Comparison of ENCODE assay signal across 7 cellular contexts in genomic region chr1:45687753-45688737, GRCh38. TPM values are rescaled to one million over a fixed set of nuclear protein-coding genes. Genes with fewer than 3 reads are reported as not detected.
DNase-seq lines count a peak whose midpoint lies in the region; ATAC-seq and TF ChIP-seq lines count a peak whose summit lies in the region.

A gene with protein sequence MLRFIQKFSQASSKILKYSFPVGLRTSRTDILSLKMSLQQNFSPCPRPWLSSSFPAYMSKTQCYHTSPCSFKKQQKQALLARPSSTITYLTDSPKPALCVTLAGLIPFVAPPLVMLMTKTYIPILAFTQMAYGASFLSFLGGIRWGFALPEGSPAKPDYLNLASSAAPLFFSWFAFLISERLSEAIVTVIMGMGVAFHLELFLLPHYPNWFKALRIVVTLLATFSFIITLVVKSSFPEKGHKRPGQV (plus strand): TSS chr1:45688181. CDS start chr1:45691069, 2,888 bp downstream.

- H3K27me3 ChIP-seq in adrenal gland (no peaks in the 10 kb centered on the region), heart right ventricle (no peaks in the 10 kb centered on the region)

- intact Hi-C loops in adrenal gland (cut with DNase I) (loop anchor here (10.0 kb wide), 2 partner anchors 53 to 103 kb away; partner anchors contain the start of gene NASP (in 1 of the 2)), heart right ventricle (cut with DNase I) (loop anchor here in 6 of 10 donors (2.0 to 10.0 kb wide), 8 partner anchors 63 to 337 kb away; partner anchors contain the start of genes IPP (in 4 of the 6), NASP (in 2 of the 6), CCDC163 (in 1 of the 6) and CCDC17 (in 1 of the 6)), posterior cingulate gyrus (cut with DNase I) (loop anchor here (2.0 to 5.0 kb wide), 2 partner anchors 63 to 114 kb away; partner anchors contain the start of genes IPP and MAST2)

- peak in 1 of 2 donors; percentile 27 for TF ChIP-seq POLR2A in adrenal gland (IDR thresholded peaks at IDR 0.05)

- peak; percentile 17 for ATAC-seq in GM18867 (IDR thresholded peaks at IDR 0.05; ENCODE audit: unreplicated experiment)
- no peak for ATAC-seq in T-cell (replicated peaks in 1 of 4)
- ATAC-seq in heart right ventricle: peak; percentile 28 to 76 (median 46)

- H3K36me3 ChIP-seq in adrenal gland (replicated peaks in 1 of 2) (no peaks in the 10 kb centered on the region), heart right ventricle (peaks cover 0 to 28% (median 0%) of the 10 kb centered on the region in 9 donors)

- DNase-seq in NCI-H146 treated with DMSO at 0.1 percent for 48 hours (lab: John Stamatoyannopoulos, UW; ENCODE audit: unreplicated experiment) (peak; percentile 61), T-cell (peak; percentile 51 to 86 (median 70)), adrenal gland (peak; percentile 79 to 89 (median 83)), heart right ventricle (peak; percentile 41 to 86), posterior cingulate gyrus (peak; percentile 51 to 91 (median 68)), type B pancreatic cell (ENCODE audit: extremely low spot score, unreplicated experiment) (peak; percentile 78)

- TF ChIP-seq CTCF in adrenal gland (IDR thresholded peaks at IDR 0.05) (peak in 4 of 6 experiments; percentile 29 to 55 (median 39)), heart right ventricle (IDR thresholded peaks at IDR 0.05) (no peak), type B pancreatic cell (conservative IDR thresholded peaks at IDR 0.05) (peak; percentile 72)

- H3K27me3 Mint-ChIP-seq in T-cell (no peaks in the 10 kb centered on the region), type B pancreatic cell (no peaks in the 10 kb centered on the region)

- 1 to 3% (median 1%) methylated on average over 16 to 24 of the region's 24 CpGs for WGBS in adrenal gland, 4 donors
- WGBS in heart right ventricle, 2 donors: 2% methylated on average over 24 of the region's 24 CpGs

- POLR2A ChIA-PET in T-cell (lab: Charles Lee): interaction anchor here in 1 of 2 donors (0.6 to 1.1 kb wide), 2 partner anchors 105 to 106 kb away, joined by 3 to 4 read pairs; no protein-coding TSS in a partner anchor

- peak within 1 kb of the TSS; percentile 93 to 100 (median 98) for H3K27ac ChIP-seq in adrenal gland
- H3K27ac ChIP-seq in heart right ventricle: peak within 1 kb of the TSS; percentile 48 to 98 (median 96)

- H3K36me3 Mint-ChIP-seq in T-cell (peaks cover 10% of the 10 kb centered on the region), type B pancreatic cell (peaks cover 6% of the 10 kb centered on the region)

- no peaks in the 10 kb centered on the region for H3K9me3 ChIP-seq in adrenal gland (replicated peaks in 1 of 3)
- H3K9me3 ChIP-seq in heart right ventricle: no peaks in the 10 kb centered on the region

- peaks cover 13 to 37% of the 10 kb centered on the region in 2 donors for H3K4me1 ChIP-seq in adrenal gland (replicated peaks in 1 of 2)
- H3K4me1 ChIP-seq in heart right ventricle: peaks cover 0 to 40% (median 35%) of the 10 kb centered on the region in 9 donors

- H3K9me3 Mint-ChIP-seq in T-cell (no peaks in the 10 kb centered on the region), type B pancreatic cell (no peaks in the 10 kb centered on the region)

- peaks cover 45 to 59% (median 51%) of the 10 kb centered on the region in 3 donors for H3K4me1 Mint-ChIP-seq in T-cell
- H3K4me1 Mint-ChIP-seq in type B pancreatic cell (ENCODE audit: unreplicated experiment): peaks cover 17% of the 10 kb centered on the region

- CTCF ChIA-PET in T-cell (lab: Charles Lee): interaction anchor here in 1 of 2 donors (1.4 to 1.6 kb wide), 2 partner anchors 196 to 348 kb away, joined by 3 to 5 read pairs; partner anchors contain the start of genes MUTYH and TOE1

- H3K27ac Mint-ChIP-seq in T-cell (peak within 1 kb of the TSS; percentile 99 to 100), type B pancreatic cell (peak within 1 kb of the TSS; percentile 100)

- H3K4me3 Mint-ChIP-seq in T-cell (peak within 1 kb of the TSS; percentile 98 to 100 (median 99)), type B pancreatic cell (peak within 1 kb of the TSS; percentile 100)

- H3K4me3 ChIP-seq in adrenal gland: peak within 1 kb of the TSS; percentile 56 to 91 (median 74)
- peak within 1 kb of the TSS; percentile 58 to 95 (median 84) for H3K4me3 ChIP-seq in heart right ventricle

RNA-seq across cellular contexts. Expression of the gene that starts here (rescaled TPM):
- total RNA-seq in T-cell (10 to 100 TPM; 11.0 to 19.7 (median 16.5) TPM), adrenal gland (10 to 100 TPM; 16.8 to 37.2 (median 26.3) TPM), heart right ventricle (10 to 100 TPM; 22.8 to 31.0 (median 24.9) TPM), type B pancreatic cell (ENCODE audit: low replicate concordance) (26.0 and 39.3 TPM in 2 replicates)
- polyA plus RNA-seq in adrenal gland (10 to 100 TPM in 2 of 3 donors, 1 to 10 TPM in 1; 9.3 to 53.1 (median 16.8) TPM), heart right ventricle (10 to 100 TPM; 12.9 to 21.6 TPM)

Comparison
In these comparisons a context has a peak if more than half of its experiments do, and no peak if none do; other contexts are left out.
1. ATAC-seq: peak in GM18867 (single experiment) and heart right ventricle (8 of 8); none in T-cell (0 of 4).
2. CTCF ChIP-seq: peak in adrenal gland (4 of 6) and type B pancreatic cell (single experiment); none in heart right ventricle (0 of 9).
3. Peak in every context shown above with its lines, with median percentiles within 50 percentile points of each other: DNase-seq.